In the genomic region with DNA sequence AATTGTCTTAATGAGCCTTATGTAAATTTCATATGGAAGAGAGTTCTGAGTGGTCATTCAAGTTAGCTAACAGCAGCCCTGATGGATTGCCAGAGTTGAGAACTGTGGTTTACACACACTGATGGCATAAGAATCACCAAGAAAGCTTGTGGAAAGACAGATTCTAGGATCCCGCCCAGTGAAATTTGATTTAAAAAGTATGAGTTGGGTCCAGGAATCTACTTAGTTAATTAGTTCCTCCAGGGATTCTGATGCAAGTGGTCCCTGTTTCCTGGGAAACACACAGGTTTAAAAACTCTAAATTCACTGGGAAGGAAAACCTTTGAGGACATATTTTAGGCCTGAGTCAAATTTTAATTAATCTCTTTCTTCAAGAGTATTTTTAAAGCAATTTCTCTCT, we compare ENCODE assay signal across 29 cellular contexts.
"Had no signal": no experiment of that assay in that cellular context is flagged by ENCODE, and none has a peak within 500 bp of the region (broad histone marks: within the 10 kb centered on the region; RNA-seq: fewer than 3 reads in every experiment).

No MANE protein-coding gene starts in this region.

- H3K9me3 ChIP-seq: adrenal gland, ascending aorta, breast epithelium, lower lobe of right lung, mucosa of descending colon, stomach, suprapubic skin, tibial artery, upper lobe of right lung had no signal

- H3K4me1 ChIP-seq: adrenal gland, ascending aorta, breast epithelium, lower lobe of right lung, stomach, tibial artery, upper lobe of right lung had no signal

- H3K4me2 ChIP-seq: hepatocyte had no signal

- H3K4me3 ChIP-seq: adrenal gland, ascending aorta, breast epithelium, hepatocyte, lower lobe of right lung, mucosa of descending colon, stomach, suprapubic skin, tibial artery, upper lobe of right lung had no signal

- ATAC-seq: esophagus mucosa; left lobe of liver; lower lobe of right lung; mucosa of descending colon; natural killer cell treated with Interleukin-12 subunit alpha and Interleukin-12 subunit beta and Interleukin-15 and Interleukin-18, amount 100 ng/mL, for 72 hours; stimulated activated naive B cell treated with anti-CD40 and anti-IgM and Interleukin-4, amounts not matched to agents 10 μg/mL and 1 μg/mL and 100 μg/mL, for 72 hours; upper lobe of right lung had no signal

- H3K79me2 ChIP-seq: hepatocyte had no signal

- DNase-seq: activated CD4-positive, alpha-beta memory T cell treated with anti-CD3 and anti-CD28 coated beads for 36 hours; activated CD4-positive, alpha-beta T cell treated with anti-CD3 and anti-CD28 coated beads for 48 hours; activated CD8-positive, alpha-beta memory T cell treated with anti-CD3 and anti-CD28 coated beads, Interleukin-2, amount 50 U/mL, for 4 hours; activated effector memory CD4-positive, alpha-beta T cell treated with anti-CD3 and anti-CD28 coated beads, Interleukin-2, amount 50 U/mL, for 16 hours; activated naive CD4-positive, alpha-beta T cell treated with anti-CD3 and anti-CD28 coated beads for 36 hours; activated naive CD8-positive, alpha-beta T cell treated with anti-CD3 and anti-CD28 coated beads for 36 hours; activated T-cell treated with anti-CD3 and anti-CD28 coated beads, Interleukin-2, amount 50 U/mL, for 1 hour; adrenal gland; endodermal cell; foreskin melanocyte; lower lobe of right lung; mucosa of descending colon; posterior cingulate gyrus; retina; stimulated activated CD4-positive, alpha-beta T cell treated with anti-CD3 and anti-CD28 coated beads, Interleukin-15, amount 100 ng/mL, for 24 hours; stimulated activated CD4-positive, alpha-beta T cell treated with anti-CD3 and anti-CD28 coated beads, Interleukin-2, amount 100 ng/mL, for 24 hours; stimulated activated naive B cell treated with anti-CD40 and anti-IgM and Interleukin-4, amounts not matched to agents 10 μg/mL and 1 μg/mL and 100 μg/mL, for 72 hours; stomach; tibial artery; upper lobe of right lung had no signal

- H3K27me3 ChIP-seq: adrenal gland, ascending aorta, breast epithelium, hepatocyte, stomach, suprapubic skin, tibial artery, upper lobe of right lung had no signal

- H3K27ac ChIP-seq: adrenal gland, ascending aorta, breast epithelium, hepatocyte, lower lobe of right lung, stomach, suprapubic skin, tibial artery, upper lobe of right lung, VCaP had no signal

- H3K36me3 ChIP-seq: adrenal gland, ascending aorta, breast epithelium, lower lobe of right lung, stomach, suprapubic skin, tibial artery, upper lobe of right lung had no signal

- H2AFZ ChIP-seq: hepatocyte had no signal

- FAIRE-seq: keratinocyte had no signal
